Comparison of ENCODE assay signal across 1 cellular context in the genomic region with DNA sequence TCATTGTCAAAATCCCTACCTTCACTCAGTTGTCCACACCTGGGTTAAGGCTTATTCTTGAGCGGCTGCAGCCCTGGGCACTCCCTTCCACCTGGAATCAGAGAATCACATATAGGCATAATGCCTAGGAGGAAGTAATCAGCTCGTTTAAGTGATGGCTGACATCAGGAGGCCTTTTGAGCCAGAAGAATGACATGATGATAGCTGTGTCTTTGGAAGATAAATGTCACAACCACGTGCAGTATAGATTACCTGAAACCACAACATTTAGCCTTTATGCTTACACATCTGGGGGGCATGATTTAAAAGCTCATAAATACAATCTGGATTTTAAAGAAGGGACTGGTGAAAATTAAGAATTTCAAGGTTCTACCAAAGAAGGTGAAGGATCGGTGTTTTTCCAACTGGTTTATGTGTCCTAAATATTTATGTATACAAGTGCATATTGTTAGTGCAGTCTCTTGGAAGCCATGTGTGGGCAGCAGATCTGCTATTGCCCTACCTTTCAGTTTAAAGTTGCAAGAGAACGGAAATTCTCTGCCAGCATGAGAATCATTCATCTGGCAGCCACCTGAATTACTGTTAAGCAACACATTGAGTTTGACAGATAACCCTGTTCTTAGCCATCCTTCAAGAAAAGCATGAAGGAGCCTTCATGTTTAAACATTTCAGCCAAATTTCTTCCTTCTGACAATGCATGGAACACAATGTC.
TF ChIP-seq lines count a peak whose summit lies in the region.

No MANE protein-coding gene starts in this region.

TF ChIP-seq in SK-N-SH, 30 proteins besides CTCF, POLR2A, EP300 and RAD21 (continued from another document):
- TF ChIP-seq, protein P1, sequence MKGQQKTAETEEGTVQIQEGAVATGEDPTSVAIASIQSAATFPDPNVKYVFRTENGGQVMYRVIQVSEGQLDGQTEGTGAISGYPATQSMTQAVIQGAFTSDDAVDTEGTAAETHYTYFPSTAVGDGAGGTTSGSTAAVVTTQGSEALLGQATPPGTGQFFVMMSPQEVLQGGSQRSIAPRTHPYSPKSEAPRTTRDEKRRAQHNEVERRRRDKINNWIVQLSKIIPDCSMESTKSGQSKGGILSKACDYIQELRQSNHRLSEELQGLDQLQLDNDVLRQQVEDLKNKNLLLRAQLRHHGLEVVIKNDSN (IDR thresholded peaks at IDR 0.05; ENCODE audit: borderline replicate concordance, low read depth): no peak
- no peak for TF ChIP-seq MEF2A (IDR thresholded peaks at IDR 0.05; ENCODE audit: borderline replicate concordance, low read depth)
